2 cellular contexts compared by ENCODE assay signal in the genomic region with DNA sequence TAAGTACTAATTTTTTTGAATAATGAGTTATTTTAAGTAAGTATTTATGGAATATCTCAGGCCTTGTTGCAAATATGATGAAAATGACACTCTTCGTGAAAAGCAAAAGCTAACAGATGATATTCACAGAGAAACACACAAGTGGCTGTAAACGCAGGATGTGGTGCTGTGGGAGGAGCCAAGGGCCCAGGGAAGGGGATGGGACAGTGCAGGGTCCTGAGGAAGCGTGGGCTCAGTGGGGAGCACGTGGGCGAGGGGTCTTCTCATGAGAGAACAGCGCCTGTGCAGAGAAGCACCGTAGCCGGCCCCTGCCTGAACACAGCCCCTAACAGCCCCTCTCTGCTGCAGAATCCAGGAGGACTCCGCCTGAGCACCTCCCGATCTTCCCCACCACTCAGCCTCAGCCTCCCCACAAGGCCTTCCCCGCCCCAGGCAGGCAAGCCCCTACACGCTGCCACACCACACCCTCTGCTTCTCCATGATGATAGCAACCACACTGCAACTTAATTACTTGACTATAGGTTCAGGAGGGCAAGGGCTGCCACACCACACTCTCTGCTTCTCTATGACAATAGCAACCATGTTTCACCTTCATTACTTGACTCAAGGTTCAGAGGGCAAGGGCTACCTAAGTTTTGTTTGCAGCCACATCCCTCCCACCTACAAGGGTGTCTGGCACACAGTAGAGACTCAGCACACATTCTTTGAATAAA.
TF ChIP-seq lines count a peak whose summit lies in the region.

No MANE protein-coding gene starts in this region.

TF ChIP-seq in GM12878, 131 proteins besides CTCF, POLR2A, EP300 and RAD21 (continued from another document):
- peak; percentile 19; the same call in 1 of the 2 replicates for TF ChIP-seq NR2C1 (IDR thresholded peaks at IDR 0.05)
- TF ChIP-seq IKZF2 (IDR thresholded peaks at IDR 0.05): peak in 1 of 2 experiments; percentile 13; a peak in 1 of 4 replicates
- TF ChIP-seq JUND (IDR thresholded peaks at IDR 0.05; ENCODE audit: low read depth, low read length): no peak
- TF ChIP-seq NR2F1 (conservative IDR thresholded peaks at IDR 0.05): peak; percentile 79
- TF ChIP-seq ATF7 (IDR thresholded peaks at IDR 0.05; ENCODE audit: low read depth): no peak
- TF ChIP-seq MTA2 (IDR thresholded peaks at IDR 0.05; ENCODE audit: low read depth): peak; percentile 32; the same call in 1 of the 2 replicates
- TF ChIP-seq ZNF622 (IDR thresholded peaks at IDR 0.05): no peak
- TF ChIP-seq RELA (IDR thresholded peaks at IDR 0.05; ENCODE audit: borderline replicate concordance, partially characterized antibody): no peak

TF ChIP-seq in HEK293T, 16 proteins besides CTCF, POLR2A, EP300 and RAD21 (continued from another document):
- TF ChIP-seq BHLHE40 (IDR thresholded peaks at IDR 0.05; ENCODE audit: borderline replicate concordance) (no peak), TARDBP (IDR thresholded peaks at IDR 0.05) (no peak)
